9 cellular contexts compared by ENCODE assay signal in the genomic region with DNA sequence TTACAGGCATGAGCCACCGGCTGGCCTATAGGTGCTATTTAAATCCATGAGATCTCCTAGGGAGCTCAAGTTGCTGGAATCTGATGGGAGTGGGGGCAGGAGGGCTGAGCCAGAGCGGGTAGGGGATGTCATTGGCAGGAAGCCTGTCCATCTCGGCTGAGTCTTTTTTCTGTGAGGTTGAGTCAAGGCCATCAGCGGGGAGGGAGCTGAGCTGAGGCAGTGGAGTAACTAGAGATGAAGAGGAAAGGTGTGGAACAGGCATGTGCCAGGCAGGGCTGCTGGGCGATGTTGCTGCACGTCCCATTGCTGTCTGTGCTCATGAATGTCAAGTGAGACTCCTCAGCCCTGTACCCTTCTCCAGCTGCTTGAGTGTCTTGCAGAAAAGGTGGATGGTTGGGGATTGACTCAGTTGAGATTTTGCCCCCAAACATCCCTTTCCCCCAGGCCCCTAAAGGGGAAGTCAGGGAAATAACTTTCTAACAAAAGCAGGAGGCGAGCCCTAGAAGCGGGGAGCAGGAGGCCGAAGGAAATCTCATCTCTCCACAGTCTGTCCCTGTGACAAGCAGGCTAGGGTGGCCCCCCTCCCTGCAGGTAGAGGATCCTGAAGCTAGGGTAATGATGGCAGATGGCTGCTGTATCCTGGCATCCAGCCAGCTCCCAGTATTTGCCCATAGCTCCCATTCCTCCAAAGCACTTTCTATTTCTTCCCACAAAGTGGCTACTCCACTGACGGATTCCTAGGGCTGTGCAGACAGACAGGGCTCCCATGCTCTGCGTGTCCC. TPM values are rescaled to one million over a fixed set of nuclear protein-coding genes. Genes with fewer than 3 reads are reported as not detected.
DNase-seq lines count a peak whose midpoint lies in the region; ATAC-seq and TF ChIP-seq lines count a peak whose summit lies in the region.
"Had no signal": no experiment of that assay in that cellular context is flagged by ENCODE, and none has a peak within 500 bp of the region (broad histone marks: within the 10 kb centered on the region; RNA-seq: fewer than 3 reads in every experiment).

No MANE protein-coding gene starts in this region.

- H3K4me1 Mint-ChIP-seq in stimulated activated naive CD8-positive, alpha-beta T cell treated with anti-CD3 and anti-CD28 coated beads, Interleukin-15, Interleukin-2, amounts not matched to agents 100 ng/mL and 50 ng/mL, for 24 hours (ENCODE audit: low read depth), result peaks cover 21% of the 10 kb centered on the region
- peaks cover 36% of the 10 kb centered on the region for H3K4me1 Mint-ChIP-seq in stimulated activated naive CD8-positive, alpha-beta T cell treated with anti-CD3 and anti-CD28 coated beads, Interleukin-15, amount 100 ng/mL, for 72 hours
- H3K4me1 Mint-ChIP-seq in endothelial cell (ENCODE audit: unreplicated experiment) (peaks cover 11% of the 10 kb centered on the region), type B pancreatic cell (ENCODE audit: unreplicated experiment) (peaks cover 40% of the 10 kb centered on the region)

- H3K4me3 Mint-ChIP-seq in stimulated activated naive CD8-positive, alpha-beta T cell treated with anti-CD3 and anti-CD28 coated beads, Interleukin-15, Interleukin-2, amounts not matched to agents 100 ng/mL and 50 ng/mL, for 24 hours, result peak overlapping the region; percentile 58
- H3K4me3 Mint-ChIP-seq in stimulated activated naive CD8-positive, alpha-beta T cell treated with anti-CD3 and anti-CD28 coated beads, Interleukin-15, amount 100 ng/mL, for 72 hours, result peak overlapping the region in 1 of 2 donors; percentile 34
- H3K4me3 Mint-ChIP-seq in endothelial cell (ENCODE audit: unreplicated experiment) (peak overlapping the region; percentile 73), type B pancreatic cell (peak overlapping the region; percentile 65)

- no peak for ATAC-seq in stimulated activated naive CD8-positive, alpha-beta T cell treated with anti-CD3 and anti-CD28 coated beads, Interleukin-15, amount 100 ng/mL, for 72 hours
- no peak for ATAC-seq in GM18519 (IDR thresholded peaks at IDR 0.05; ENCODE audit: low FRiP score, unreplicated experiment)

- peaks cover 12% of the 10 kb centered on the region for H3K36me3 Mint-ChIP-seq in stimulated activated naive CD8-positive, alpha-beta T cell treated with anti-CD3 and anti-CD28 coated beads, Interleukin-15, Interleukin-2, amounts not matched to agents 100 ng/mL and 50 ng/mL, for 24 hours (ENCODE audit: low read depth)
- H3K36me3 Mint-ChIP-seq in endothelial cell (ENCODE audit: low read depth, unreplicated experiment) (peaks cover 14% of the 10 kb centered on the region), type B pancreatic cell (peaks cover 17% of the 10 kb centered on the region)

- TF ChIP-seq CTCF in endothelial cell (IDR thresholded peaks at IDR 0.05; ENCODE audit: unreplicated experiment), result no peak
- TF ChIP-seq CTCF in type B pancreatic cell (conservative IDR thresholded peaks at IDR 0.05), result no peak

- DNase-seq in stimulated activated naive CD8-positive, alpha-beta T cell treated with anti-CD3 and anti-CD28 coated beads, Interleukin-15, amount 100 ng/mL, for 72 hours, result no peak
- DNase-seq in NCI-H526 treated with DMSO at 0.1 percent for 48 hours (lab: John Stamatoyannopoulos, UW) (peak; percentile 55), endothelial cell (ENCODE audit: low spot score) (no peak), type B pancreatic cell (ENCODE audit: extremely low spot score, unreplicated experiment) (no peak), putamen (ENCODE audit: low spot score) (no peak), cardiac septum (ENCODE audit: low spot score) (no peak)
- DNase-seq: posterior cingulate gyrus had no signal

- no peaks in the 10 kb centered on the region for H3K9me3 Mint-ChIP-seq in stimulated activated naive CD8-positive, alpha-beta T cell treated with anti-CD3 and anti-CD28 coated beads, Interleukin-15, Interleukin-2, amounts not matched to agents 100 ng/mL and 50 ng/mL, for 24 hours
- no peaks in the 10 kb centered on the region for H3K9me3 Mint-ChIP-seq in stimulated activated naive CD8-positive, alpha-beta T cell treated with anti-CD3 and anti-CD28 coated beads, Interleukin-15, amount 100 ng/mL, for 72 hours
- no peaks in the 10 kb centered on the region for H3K9me3 Mint-ChIP-seq in endothelial cell (ENCODE audit: unreplicated experiment)
- no peaks in the 10 kb centered on the region for H3K9me3 Mint-ChIP-seq in type B pancreatic cell

- H3K27ac Mint-ChIP-seq in stimulated activated naive CD8-positive, alpha-beta T cell treated with anti-CD3 and anti-CD28 coated beads, Interleukin-15, Interleukin-2, amounts not matched to agents 100 ng/mL and 50 ng/mL, for 24 hours, result no peak overlapping the region
- no peak overlapping the region for H3K27ac Mint-ChIP-seq in stimulated activated naive CD8-positive, alpha-beta T cell treated with anti-CD3 and anti-CD28 coated beads, Interleukin-15, amount 100 ng/mL, for 72 hours
- H3K27ac Mint-ChIP-seq in endothelial cell (ENCODE audit: unreplicated experiment) (no peak overlapping the region), type B pancreatic cell (peak overlapping the region; percentile 17)

- intact Hi-C loops in cardiac septum (cut with DNase I), result loop anchor here (5.0 kb wide), 1 partner anchor 131 kb away; a partner anchor contains a TSS

- H3K27me3 Mint-ChIP-seq in stimulated activated naive CD8-positive, alpha-beta T cell treated with anti-CD3 and anti-CD28 coated beads, Interleukin-15, Interleukin-2, amounts not matched to agents 100 ng/mL and 50 ng/mL, for 24 hours, result peaks cover 5% of the 10 kb centered on the region
- peaks cover 16% of the 10 kb centered on the region for H3K27me3 Mint-ChIP-seq in stimulated activated naive CD8-positive, alpha-beta T cell treated with anti-CD3 and anti-CD28 coated beads, Interleukin-15, amount 100 ng/mL, for 72 hours
- H3K27me3 Mint-ChIP-seq in endothelial cell (ENCODE audit: unreplicated experiment) (peaks cover 31% of the 10 kb centered on the region), type B pancreatic cell (peaks cover 36% of the 10 kb centered on the region)

RNA-seq across cellular contexts. Expression of a gene that starts 5.4 kb away (rescaled TPM):
- total RNA-seq in endothelial cell (ENCODE audit: unreplicated experiment) (132 TPM), type B pancreatic cell (ENCODE audit: low replicate concordance) (144 and 157 TPM in 2 replicates), cardiac septum (80.0 TPM)

RNA-seq across cellular contexts. Expression of a gene that starts 37.8 kb away (rescaled TPM):
- 7.7 TPM for total RNA-seq in endothelial cell (ENCODE audit: unreplicated experiment)
- 20.3 and 54.0 TPM in 2 replicates for total RNA-seq in type B pancreatic cell (ENCODE audit: low replicate concordance)
- total RNA-seq in cardiac septum, result 1,261 TPM

RNA-seq across cellular contexts. Expression of a gene that starts 42.5 kb away (rescaled TPM):
- total RNA-seq in endothelial cell (ENCODE audit: unreplicated experiment), result 4.3 TPM
- 1.3 and 4.2 TPM in 2 replicates for total RNA-seq in type B pancreatic cell (ENCODE audit: low replicate concordance)
- 0.35 TPM for total RNA-seq in cardiac septum

Comparison
In these comparisons a context has a peak if more than half of its experiments do, and no peak if none do; other contexts are left out.
1. RNA of a gene that starts 37.8 kb away (total RNA-seq): 1,261 TPM in cardiac septum (single experiment); 20.3 to 54.0 TPM in type B pancreatic cell and 7.7 TPM in endothelial cell (single experiment); every median in the first group is over 10 times any median in the second.